Comparison of ENCODE assay signal across 37 cellular contexts in genomic region chr1:247797518-247797917, GRCh38. TPM values are rescaled to one million over a fixed set of nuclear protein-coding genes. Genes with fewer than 3 reads are reported as not detected.
"Had no signal": no experiment of that assay in that cellular context is flagged by ENCODE, and none has a peak within 500 bp of the region (broad histone marks: within the 10 kb centered on the region; RNA-seq: fewer than 3 reads in every experiment).

No MANE protein-coding gene starts in this region.

- H3K27ac ChIP-seq: adrenal gland, ascending aorta, body of pancreas, brain microvascular endothelial cell, breast epithelium, cardiac muscle cell had no signal

- H3K9me3 ChIP-seq: adrenal gland, ascending aorta, body of pancreas had no signal

- H3K4me3 ChIP-seq: adrenal gland, ascending aorta, body of pancreas, breast epithelium, cardiac muscle cell had no signal

- H3K4me1 ChIP-seq: adrenal gland, ascending aorta, body of pancreas, breast epithelium had no signal

- DNase-seq: activated effector memory CD4-positive, alpha-beta T cell treated with anti-CD3 and anti-CD28 coated beads, Interleukin-2, amount 50 U/mL, for 16 hours; activated effector memory CD4-positive, alpha-beta T cell treated with Interleukin-2 at 50 U/mL for 16 hours; activated gamma-delta T cell; activated gamma-delta T cell treated with Interleukin-2 at 50 U/mL for 16 hours; activated naive CD4-positive, alpha-beta T cell; activated naive CD4-positive, alpha-beta T cell treated with anti-CD3 and anti-CD28 coated beads for 36 hours; activated naive CD4-positive, alpha-beta T cell treated with anti-CD3 and anti-CD28 coated beads, Interleukin-2, amount 10 ng/mL, durations not matched to agents 7 days and 5 days; activated naive CD4-positive, alpha-beta T cell treated with anti-CD3 and anti-CD28 coated beads, Interleukin-2, amount 50 U/mL, for 16 hours; activated naive CD4-positive, alpha-beta T cell treated with Interleukin-2 at 50 U/mL for 16 hours; activated naive CD8-positive, alpha-beta T cell treated with anti-CD3 and anti-CD28 coated beads for 36 hours; activated naive CD8-positive, alpha-beta T cell treated with anti-CD3 and anti-CD28 coated beads, Interleukin-2, amount 10 ng/mL, durations not matched to agents 7 days and 5 days; activated naive CD8-positive, alpha-beta T cell treated with anti-CD3 and anti-CD28 coated beads, Interleukin-2, amount 50 U/mL, for 24 hours; activated T-cell treated with anti-CD3 and anti-CD28 coated beads, Interleukin-2, amount 50 U/mL, for 4 hours; activated T-cell treated with anti-CD3 and anti-CD28 coated beads, Interleukin-2, amount 50 U/mL, for 48 hours; activated T-cell treated with anti-CD3 and anti-CD28 coated beads, Interleukin-2, amount 50 U/mL, for 72 hours; adrenal gland; amniotic stem cell; amygdala; anterior cingulate cortex; aorta; body of pancreas; brain microvascular endothelial cell; caudate nucleus; central memory CD4-positive, alpha-beta T cell; cerebellar nuclear complex had no signal

- H3K36me3 ChIP-seq: adrenal gland, ascending aorta, brain microvascular endothelial cell, breast epithelium, cardiac muscle cell had no signal

- H3K27me3 ChIP-seq: adrenal gland, ascending aorta, body of pancreas, brain microvascular endothelial cell, breast epithelium, cardiac muscle cell had no signal

- ATAC-seq: activated naive CD4-positive, alpha-beta T cell treated with anti-CD3 and anti-CD28 coated beads, Interleukin-2, amount 50 U/mL, for 72 hours; activated naive CD8-positive, alpha-beta T cell treated with anti-CD3 and anti-CD28 coated beads, Interleukin-2, amount 50 U/mL, for 24 hours; activated T-cell treated with anti-CD3 and anti-CD28 coated beads, Interleukin-2, amount 50 U/mL, for 4 hours; activated T-cell treated with anti-CD3 and anti-CD28 coated beads, Interleukin-2, amount 50 U/mL, for 72 hours; activated T-helper 17 cell treated with anti-CD3 and anti-CD28 coated beads, Interleukin-2, amount 50 U/mL, for 72 hours; body of pancreas had no signal

RNA-seq across cellular contexts. Expression of gene OR14A16, which starts 26.4 kb away (rescaled TPM):
- total RNA-seq: activated naive CD4-positive, alpha-beta T cell treated with anti-CD3 and anti-CD28 coated beads for 36 hours; activated naive CD4-positive, alpha-beta T cell treated with anti-CD3 and anti-CD28 coated beads, Interleukin-2, amount 50 U/mL, for 72 hours; activated naive CD8-positive, alpha-beta T cell treated with anti-CD3 and anti-CD28 coated beads for 36 hours; activated naive CD8-positive, alpha-beta T cell treated with anti-CD3 and anti-CD28 coated beads, Interleukin-2, amount 10 ng/mL, durations not matched to agents 7 days and 5 days; activated T-cell treated with anti-CD3 and anti-CD28 coated beads, Interleukin-2, amount 50 U/mL, for 4 hours; activated T-cell treated with anti-CD3 and anti-CD28 coated beads, Interleukin-2, amount 50 U/mL, for 72 hours; activated T-helper 1 cell treated with anti-CD3 and anti-CD28 coated beads, Interleukin-12 subunit alpha, Interleukin-12 subunit beta, Interleukin-2, Interleukin-4 antibody, amounts not matched to agents 30 ng/mL and 10 ng/mL and 1 ng/mL, durations not matched to agents 14 hours and 24 hours and 36 hours; activated T-helper 17 cell treated with anti-CD3 and anti-CD28 coated beads, Interleukin-2, amount 50 U/mL, for 72 hours; activated T-helper 2 cell treated with anti-CD3 and anti-CD28 coated beads, Interferon-gamma antibody, Interleukin-2, Interleukin-4, amounts not matched to agents 10 μg/mL and 5 μg/mL and 100 μg/mL, durations not matched to agents 14 hours and 24 hours and 36 hours; adrenal gland; aorta; ascending aorta; astrocyte; body of pancreas; breast epithelium; bronchial epithelial cell; cardiac muscle cell; cardiac septum; cerebellum; chondrocyte had no signal

RNA-seq across cellular contexts. Expression of gene OR1C1, which starts 37.2 kb away (rescaled TPM):
- total RNA-seq: activated naive CD4-positive, alpha-beta T cell treated with anti-CD3 and anti-CD28 coated beads for 36 hours; activated naive CD4-positive, alpha-beta T cell treated with anti-CD3 and anti-CD28 coated beads, Interleukin-2, amount 50 U/mL, for 72 hours; activated naive CD8-positive, alpha-beta T cell treated with anti-CD3 and anti-CD28 coated beads for 36 hours; activated naive CD8-positive, alpha-beta T cell treated with anti-CD3 and anti-CD28 coated beads, Interleukin-2, amount 10 ng/mL, durations not matched to agents 7 days and 5 days; activated T-cell treated with anti-CD3 and anti-CD28 coated beads, Interleukin-2, amount 50 U/mL, for 4 hours; activated T-cell treated with anti-CD3 and anti-CD28 coated beads, Interleukin-2, amount 50 U/mL, for 72 hours; activated T-helper 1 cell treated with anti-CD3 and anti-CD28 coated beads, Interleukin-12 subunit alpha, Interleukin-12 subunit beta, Interleukin-2, Interleukin-4 antibody, amounts not matched to agents 30 ng/mL and 10 ng/mL and 1 ng/mL, durations not matched to agents 14 hours and 24 hours and 36 hours; activated T-helper 17 cell treated with anti-CD3 and anti-CD28 coated beads, Interleukin-2, amount 50 U/mL, for 72 hours; activated T-helper 2 cell treated with anti-CD3 and anti-CD28 coated beads, Interferon-gamma antibody, Interleukin-2, Interleukin-4, amounts not matched to agents 10 μg/mL and 5 μg/mL and 100 μg/mL, durations not matched to agents 14 hours and 24 hours and 36 hours; adrenal gland; aorta; ascending aorta; astrocyte; body of pancreas; breast epithelium; bronchial epithelial cell; cardiac muscle cell; cardiac septum; cerebellum; chondrocyte had no signal

RNA-seq across cellular contexts. Expression of gene OR11L1, which starts 44.2 kb away (rescaled TPM):
- total RNA-seq: activated naive CD4-positive, alpha-beta T cell treated with anti-CD3 and anti-CD28 coated beads for 36 hours; activated naive CD4-positive, alpha-beta T cell treated with anti-CD3 and anti-CD28 coated beads, Interleukin-2, amount 50 U/mL, for 72 hours; activated naive CD8-positive, alpha-beta T cell treated with anti-CD3 and anti-CD28 coated beads for 36 hours; activated naive CD8-positive, alpha-beta T cell treated with anti-CD3 and anti-CD28 coated beads, Interleukin-2, amount 10 ng/mL, durations not matched to agents 7 days and 5 days; activated T-cell treated with anti-CD3 and anti-CD28 coated beads, Interleukin-2, amount 50 U/mL, for 4 hours; activated T-cell treated with anti-CD3 and anti-CD28 coated beads, Interleukin-2, amount 50 U/mL, for 72 hours; activated T-helper 1 cell treated with anti-CD3 and anti-CD28 coated beads, Interleukin-12 subunit alpha, Interleukin-12 subunit beta, Interleukin-2, Interleukin-4 antibody, amounts not matched to agents 30 ng/mL and 10 ng/mL and 1 ng/mL, durations not matched to agents 14 hours and 24 hours and 36 hours; activated T-helper 17 cell treated with anti-CD3 and anti-CD28 coated beads, Interleukin-2, amount 50 U/mL, for 72 hours; activated T-helper 2 cell treated with anti-CD3 and anti-CD28 coated beads, Interferon-gamma antibody, Interleukin-2, Interleukin-4, amounts not matched to agents 10 μg/mL and 5 μg/mL and 100 μg/mL, durations not matched to agents 14 hours and 24 hours and 36 hours; adrenal gland; aorta; ascending aorta; astrocyte; body of pancreas; breast epithelium; bronchial epithelial cell; cardiac muscle cell; cardiac septum; cerebellum; chondrocyte had no signal

RNA-seq across cellular contexts. Expression of gene OR14A2, which starts 49.6 kb away (rescaled TPM):
- total RNA-seq: activated naive CD4-positive, alpha-beta T cell treated with anti-CD3 and anti-CD28 coated beads for 36 hours; activated naive CD4-positive, alpha-beta T cell treated with anti-CD3 and anti-CD28 coated beads, Interleukin-2, amount 50 U/mL, for 72 hours; activated naive CD8-positive, alpha-beta T cell treated with anti-CD3 and anti-CD28 coated beads for 36 hours; activated naive CD8-positive, alpha-beta T cell treated with anti-CD3 and anti-CD28 coated beads, Interleukin-2, amount 10 ng/mL, durations not matched to agents 7 days and 5 days; activated T-cell treated with anti-CD3 and anti-CD28 coated beads, Interleukin-2, amount 50 U/mL, for 4 hours; activated T-cell treated with anti-CD3 and anti-CD28 coated beads, Interleukin-2, amount 50 U/mL, for 72 hours; activated T-helper 1 cell treated with anti-CD3 and anti-CD28 coated beads, Interleukin-12 subunit alpha, Interleukin-12 subunit beta, Interleukin-2, Interleukin-4 antibody, amounts not matched to agents 30 ng/mL and 10 ng/mL and 1 ng/mL, durations not matched to agents 14 hours and 24 hours and 36 hours; activated T-helper 17 cell treated with anti-CD3 and anti-CD28 coated beads, Interleukin-2, amount 50 U/mL, for 72 hours; activated T-helper 2 cell treated with anti-CD3 and anti-CD28 coated beads, Interferon-gamma antibody, Interleukin-2, Interleukin-4, amounts not matched to agents 10 μg/mL and 5 μg/mL and 100 μg/mL, durations not matched to agents 14 hours and 24 hours and 36 hours; adrenal gland; aorta; ascending aorta; astrocyte; body of pancreas; breast epithelium; bronchial epithelial cell; cardiac muscle cell; cardiac septum; cerebellum; chondrocyte had no signal

RNA-seq across cellular contexts. Expression of gene OR14K1, which starts 59.1 kb away (rescaled TPM):
- total RNA-seq: activated naive CD4-positive, alpha-beta T cell treated with anti-CD3 and anti-CD28 coated beads for 36 hours; activated naive CD4-positive, alpha-beta T cell treated with anti-CD3 and anti-CD28 coated beads, Interleukin-2, amount 50 U/mL, for 72 hours; activated naive CD8-positive, alpha-beta T cell treated with anti-CD3 and anti-CD28 coated beads for 36 hours; activated naive CD8-positive, alpha-beta T cell treated with anti-CD3 and anti-CD28 coated beads, Interleukin-2, amount 10 ng/mL, durations not matched to agents 7 days and 5 days; activated T-cell treated with anti-CD3 and anti-CD28 coated beads, Interleukin-2, amount 50 U/mL, for 4 hours; activated T-cell treated with anti-CD3 and anti-CD28 coated beads, Interleukin-2, amount 50 U/mL, for 72 hours; activated T-helper 1 cell treated with anti-CD3 and anti-CD28 coated beads, Interleukin-12 subunit alpha, Interleukin-12 subunit beta, Interleukin-2, Interleukin-4 antibody, amounts not matched to agents 30 ng/mL and 10 ng/mL and 1 ng/mL, durations not matched to agents 14 hours and 24 hours and 36 hours; activated T-helper 17 cell treated with anti-CD3 and anti-CD28 coated beads, Interleukin-2, amount 50 U/mL, for 72 hours; activated T-helper 2 cell treated with anti-CD3 and anti-CD28 coated beads, Interferon-gamma antibody, Interleukin-2, Interleukin-4, amounts not matched to agents 10 μg/mL and 5 μg/mL and 100 μg/mL, durations not matched to agents 14 hours and 24 hours and 36 hours; ascending aorta; astrocyte; bronchial epithelial cell; cardiac muscle cell; cardiac septum; cerebellum; chondrocyte had no signal
